Comparison of ENCODE assay signal across 10 cellular contexts in genomic region chr22:38882480-38882879, GRCh38. TPM values are rescaled to one million over a fixed set of nuclear protein-coding genes. Genes with fewer than 3 reads are reported as not detected.
DNase-seq lines count a peak whose midpoint lies in the region; ATAC-seq and TF ChIP-seq lines count a peak whose summit lies in the region.
"Had no signal": no experiment of that assay in that cellular context is flagged by ENCODE, and none has a peak within 500 bp of the region (broad histone marks: within the 10 kb centered on the region; RNA-seq: fewer than 3 reads in every experiment).

No MANE protein-coding gene starts in this region.

- H3K27me3 ChIP-seq in BLaER1 treated with 17β-estradiol and CSF1 and Interleukin-3, amounts not matched to agents 10 nM and 100 nM, result no peaks in the 10 kb centered on the region
- H3K27me3 ChIP-seq in prostate gland (replicated peaks; ENCODE audit: insufficient read depth), result no peaks in the 10 kb centered on the region

- DNase-seq in activated T-helper 1 cell treated with anti-CD3 and anti-CD28 coated beads, Interleukin-12 subunit alpha, Interleukin-12 subunit beta, Interleukin-2, Interleukin-4 antibody, amounts not matched to agents 30 ng/mL and 10 ng/mL and 1 ng/mL, durations not matched to agents 14 hours and 24 hours and 36 hours (ENCODE audit: low spot score), result no peak
- DNase-seq in cardiac septum (ENCODE audit: low spot score) (peak; percentile 54), prostate gland (ENCODE audit: low spot score) (no peak), glutamatergic neuron (no peak), T1000 (lab: John Stamatoyannopoulos, UW) (no peak)
- DNase-seq: NCI-H345 had no signal

- intact Hi-C loops in activated T-helper 1 cell treated with anti-CD3 and anti-CD28 coated beads, Interleukin-12 subunit alpha, Interleukin-12 subunit beta, Interleukin-2, Interleukin-4 antibody, amounts not matched to agents 30 ng/mL and 10 ng/mL and 1 ng/mL, durations not matched to agents 14 hours and 24 hours and 36 hours (cut with micrococcal nuclease), result no loop called here
- intact Hi-C loops in cardiac septum (cut with DNase I) (loop anchor here (2.0 kb wide), 1 partner anchor 42 kb away; no protein-coding TSS in a partner anchor), prostate gland (cut with DNase I) (no loop called here)

- no peak overlapping the region for H3K4me3 Mint-ChIP-seq in activated T-helper 1 cell treated with anti-CD3 and anti-CD28 coated beads, Interleukin-12 subunit alpha, Interleukin-12 subunit beta, Interleukin-2, Interleukin-4 antibody, amounts not matched to agents 30 ng/mL and 10 ng/mL and 1 ng/mL, durations not matched to agents 14 hours and 24 hours and 36 hours
- no peak overlapping the region for H3K4me3 Mint-ChIP-seq in glutamatergic neuron (ENCODE audit: unreplicated experiment)
- H3K4me3 Mint-ChIP-seq: CD14-positive monocyte had no signal

- H3K27me3 Mint-ChIP-seq in activated T-helper 1 cell treated with anti-CD3 and anti-CD28 coated beads, Interleukin-12 subunit alpha, Interleukin-12 subunit beta, Interleukin-2, Interleukin-4 antibody, amounts not matched to agents 30 ng/mL and 10 ng/mL and 1 ng/mL, durations not matched to agents 14 hours and 24 hours and 36 hours (ENCODE audit: insufficient read depth), result peaks cover 14% of the 10 kb centered on the region
- peaks cover 1% of the 10 kb centered on the region for H3K27me3 Mint-ChIP-seq in glutamatergic neuron (ENCODE audit: unreplicated experiment)

- no peaks in the 10 kb centered on the region for H3K36me3 ChIP-seq in BLaER1 treated with 17β-estradiol and CSF1 and Interleukin-3, amounts not matched to agents 10 nM and 100 nM
- no peaks in the 10 kb centered on the region for H3K36me3 ChIP-seq in prostate gland

- ATAC-seq in HG02870 (IDR thresholded peaks at IDR 0.05; ENCODE audit: unreplicated experiment), result no peak
- no peak for ATAC-seq in HG02763 (IDR thresholded peaks at IDR 0.05; ENCODE audit: unreplicated experiment)

- no peak for TF ChIP-seq POLR2A in prostate gland (IDR thresholded peaks at IDR 0.05)

- no peak overlapping the region for H3K4me3 ChIP-seq in BLaER1 treated with 17β-estradiol and CSF1 and Interleukin-3, amounts not matched to agents 10 nM and 100 nM
- H3K4me3 ChIP-seq in prostate gland, result no peak overlapping the region

- H3K9ac ChIP-seq in BLaER1 treated with 17β-estradiol and CSF1 and Interleukin-3, amounts not matched to agents 10 nM and 100 nM, result no peak overlapping the region

- TF ChIP-seq CTCF in prostate gland (IDR thresholded peaks at IDR 0.05), result no peak
- no peak for TF ChIP-seq CTCF in glutamatergic neuron (IDR thresholded peaks at IDR 0.05; ENCODE audit: partially characterized antibody, unreplicated experiment)

- no peaks in the 10 kb centered on the region for H3K36me3 Mint-ChIP-seq in activated T-helper 1 cell treated with anti-CD3 and anti-CD28 coated beads, Interleukin-12 subunit alpha, Interleukin-12 subunit beta, Interleukin-2, Interleukin-4 antibody, amounts not matched to agents 30 ng/mL and 10 ng/mL and 1 ng/mL, durations not matched to agents 14 hours and 24 hours and 36 hours (ENCODE audit: low read depth)
- no peaks in the 10 kb centered on the region for H3K36me3 Mint-ChIP-seq in glutamatergic neuron (ENCODE audit: unreplicated experiment)
- H3K36me3 Mint-ChIP-seq: CD14-positive monocyte had no signal

- peaks cover 25 to 38% (median 34%) of the 10 kb centered on the region in 10 experiments for H3K4me1 ChIP-seq in BLaER1 treated with 17β-estradiol and CSF1 and Interleukin-3, amounts not matched to agents 10 nM and 100 nM
- no peaks in the 10 kb centered on the region for H3K4me1 ChIP-seq in prostate gland (replicated peaks)

- peak overlapping the region; percentile 75 for H3K27ac Mint-ChIP-seq in activated T-helper 1 cell treated with anti-CD3 and anti-CD28 coated beads, Interleukin-12 subunit alpha, Interleukin-12 subunit beta, Interleukin-2, Interleukin-4 antibody, amounts not matched to agents 30 ng/mL and 10 ng/mL and 1 ng/mL, durations not matched to agents 14 hours and 24 hours and 36 hours
- H3K27ac Mint-ChIP-seq in glutamatergic neuron (ENCODE audit: unreplicated experiment), result no peak overlapping the region

- peaks cover 0 to 7% (median 1%) of the 10 kb centered on the region in 11 experiments; a peak in 3 of 22 replicates for H3K9me3 ChIP-seq in BLaER1 treated with 17β-estradiol and CSF1 and Interleukin-3, amounts not matched to agents 10 nM and 100 nM (replicated peaks in 1 of 11)
- H3K9me3 ChIP-seq in prostate gland, result no peaks in the 10 kb centered on the region

- H3K4me2 ChIP-seq in BLaER1 treated with 17β-estradiol and CSF1 and Interleukin-3, amounts not matched to agents 10 nM and 100 nM, result peak overlapping the region in 9 of 11 experiments; percentile 32 to 56 (median 47); a peak in 12 of 22 replicates

- H3K27ac ChIP-seq in BLaER1 treated with 17β-estradiol and CSF1 and Interleukin-3, amounts not matched to agents 10 nM and 100 nM, result no peak overlapping the region; a peak in 1 of 22 replicates
- peak overlapping the region; percentile 63 to 80 for H3K27ac ChIP-seq in prostate gland

- H3K4me1 Mint-ChIP-seq in activated T-helper 1 cell treated with anti-CD3 and anti-CD28 coated beads, Interleukin-12 subunit alpha, Interleukin-12 subunit beta, Interleukin-2, Interleukin-4 antibody, amounts not matched to agents 30 ng/mL and 10 ng/mL and 1 ng/mL, durations not matched to agents 14 hours and 24 hours and 36 hours (ENCODE audit: low read depth), result peaks cover 11% of the 10 kb centered on the region
- H3K4me1 Mint-ChIP-seq in glutamatergic neuron (ENCODE audit: low read depth, unreplicated experiment), result peaks cover 12% of the 10 kb centered on the region

- WGBS in prostate gland, result 38% methylated on average over 7 of the region's 7 CpGs

- H3K9me3 Mint-ChIP-seq in activated T-helper 1 cell treated with anti-CD3 and anti-CD28 coated beads, Interleukin-12 subunit alpha, Interleukin-12 subunit beta, Interleukin-2, Interleukin-4 antibody, amounts not matched to agents 30 ng/mL and 10 ng/mL and 1 ng/mL, durations not matched to agents 14 hours and 24 hours and 36 hours, result no peaks in the 10 kb centered on the region
- peaks cover 1% of the 10 kb centered on the region for H3K9me3 Mint-ChIP-seq in glutamatergic neuron (ENCODE audit: unreplicated experiment)

- no peaks in the 10 kb centered on the region for H4K20me1 ChIP-seq in BLaER1 treated with 17β-estradiol and CSF1 and Interleukin-3, amounts not matched to agents 10 nM and 100 nM

RNA-seq across cellular contexts. Expression of gene CBX6, which starts 10.5 kb away (rescaled TPM):
- 171 and 178 TPM in 2 replicates for total RNA-seq in activated T-helper 1 cell treated with anti-CD3 and anti-CD28 coated beads, Interleukin-12 subunit alpha, Interleukin-12 subunit beta, Interleukin-2, Interleukin-4 antibody, amounts not matched to agents 30 ng/mL and 10 ng/mL and 1 ng/mL, durations not matched to agents 14 hours and 24 hours and 36 hours
- 60.3 TPM for total RNA-seq in cardiac septum
- total RNA-seq in prostate gland, result 10 to 100 TPM; 39.9 to 56.2 TPM
- 27.6 TPM for total RNA-seq in glutamatergic neuron (ENCODE audit: unreplicated experiment)

RNA-seq across cellular contexts. Expression of gene NPTXR, which starts 38.7 kb away (rescaled TPM):
- 1.2 and 1.3 TPM in 2 replicates for total RNA-seq in activated T-helper 1 cell treated with anti-CD3 and anti-CD28 coated beads, Interleukin-12 subunit alpha, Interleukin-12 subunit beta, Interleukin-2, Interleukin-4 antibody, amounts not matched to agents 30 ng/mL and 10 ng/mL and 1 ng/mL, durations not matched to agents 14 hours and 24 hours and 36 hours
- total RNA-seq in cardiac septum, result 23.5 TPM
- total RNA-seq in prostate gland, result 10 to 100 TPM; 12.6 to 36.2 TPM
- total RNA-seq in glutamatergic neuron (ENCODE audit: unreplicated experiment), result 9.2 TPM

Comparison
In these comparisons a context has a peak if more than half of its experiments do, and no peak if none do; other contexts are left out.
1. H3K27ac ChIP-seq: peak in prostate gland (2 of 2); none in BLaER1 treated with 17β-estradiol and CSF1 and Interleukin-3, amounts not matched to agents 10 nM and 100 nM (0 of 11).